ENCODE assay signal across 1 cellular context in the genomic region with DNA sequence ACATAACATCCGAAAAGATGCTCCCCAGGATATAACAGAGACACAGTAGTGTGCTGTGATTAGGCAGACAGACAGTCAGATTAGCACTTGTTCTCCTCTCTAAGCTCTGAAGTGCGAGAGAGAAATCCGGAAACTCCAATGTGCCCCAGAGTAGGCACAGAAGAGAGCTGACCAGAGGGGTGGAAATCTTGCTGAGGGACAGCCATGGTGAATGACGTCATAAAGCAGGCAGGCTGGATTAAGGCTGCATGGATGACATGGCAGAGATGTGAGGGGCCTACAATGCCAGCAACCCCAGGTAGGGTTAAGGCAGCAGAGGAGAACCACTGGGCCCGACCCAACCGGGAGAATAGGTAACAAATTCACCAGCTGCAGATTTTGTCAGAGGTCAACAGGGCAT.
TF ChIP-seq lines count a peak whose summit lies in the region.

No MANE protein-coding gene starts in this region.

TF ChIP-seq in H1, 55 proteins besides CTCF, POLR2A, EP300 and RAD21:
- TF ChIP-seq SAP30 (IDR thresholded peaks at IDR 0.05; ENCODE audit: insufficient read depth, insufficient replicate concordance, low read length) (no peak), CBX5 (IDR thresholded peaks at IDR 0.05; ENCODE audit: low read depth, low read length) (no peak)
